1 cellular context compared by ENCODE assay signal in genomic region chr22:37032535-37033460, GRCh38.
TF ChIP-seq lines count a peak whose summit lies in the region.

No MANE protein-coding gene starts in this region.

TF ChIP-seq in HepG2, 621 proteins besides CTCF, POLR2A, EP300 and RAD21 (continued from another document and continues in another):
- TF ChIP-seq REST (IDR thresholded peaks at IDR 0.05; ENCODE audit: borderline replicate concordance in 1 of 2, low read depth in 1 of 2, low read length in 2 of 2) (peak in 1 of 2 experiments; percentile 82; a peak in 3 of 4 replicates), ZNF468 (CRISPR knock-in tag; IDR thresholded peaks at IDR 0.05) (no peak), ZBTB2 (CRISPR knock-in tag; IDR thresholded peaks at IDR 0.05; ENCODE audit: low read depth) (peak; percentile 42; the same call in 1 of the 2 replicates), ZNF142 (CRISPR knock-in tag; IDR thresholded peaks at IDR 0.05) (peak; percentile 54; the same call in 1 of the 2 replicates), ETV6 (CRISPR knock-in tag; conservative IDR thresholded peaks at IDR 0.05) (peak; percentile 93), ZNF557 (CRISPR knock-in tag; IDR thresholded peaks at IDR 0.05) (no peak; the same call in 1 of the 2 replicates), ZNF569 (CRISPR knock-in tag; IDR thresholded peaks at IDR 0.05; ENCODE audit: borderline replicate concordance) (0 out of 2 replicates have a peak, but pooled peaks have one; percentile 15), ISL2 (CRISPR knock-in tag; IDR thresholded peaks at IDR 0.05) (peak; percentile 97), SKI (IDR thresholded peaks at IDR 0.05; ENCODE audit: partially characterized antibody) (peak; percentile 79), CEBPZ (IDR thresholded peaks at IDR 0.05; ENCODE audit: low read length) (no peak), GATAD2A (CRISPR knock-in tag; IDR thresholded peaks at IDR 0.05) (peak; percentile 99), NR2F2 (IDR thresholded peaks at IDR 0.05; ENCODE audit: borderline replicate concordance, low read depth) (peak; percentile 95), RXRA (CRISPR knock-in tag; IDR thresholded peaks at IDR 0.05) (peak; percentile 99), ZNF850 (CRISPR knock-in tag; conservative IDR thresholded peaks at IDR 0.05) (peak; percentile 39; the same call in 1 of the 2 replicates), NR0B2 (CRISPR knock-in tag; IDR thresholded peaks at IDR 0.05) (no peak; the same call in 1 of the 2 replicates), RERE (CRISPR knock-in tag; IDR thresholded peaks at IDR 0.05; ENCODE audit: low read depth) (peak; percentile 94), HIVEP1 (CRISPR knock-in tag; IDR thresholded peaks at IDR 0.05) (peak; percentile 85), NFRKB (IDR thresholded peaks at IDR 0.05) (no peak), ZNF660 (CRISPR knock-in tag; IDR thresholded peaks at IDR 0.05; ENCODE audit: borderline replicate concordance, low read depth) (no peak), NONO (IDR thresholded peaks at IDR 0.05) (no peak), NONO (CRISPR knock-in tag; conservative IDR thresholded peaks at IDR 0.05) (peak; percentile 96), MLLT10 (CRISPR knock-in tag; IDR thresholded peaks at IDR 0.05) (no peak), SAFB2 (CRISPR knock-in tag; IDR thresholded peaks at IDR 0.05; ENCODE audit: borderline replicate concordance, low read depth) (no peak), ZFAT (CRISPR knock-in tag; conservative IDR thresholded peaks at IDR 0.05) (no peak), PITX1 (CRISPR knock-in tag; IDR thresholded peaks at IDR 0.05) (peak; percentile 99), EZH2 (conservative IDR thresholded peaks at IDR 0.05; ENCODE audit: low read depth, low read length) (no peak), KLF13 (CRISPR knock-in tag; IDR thresholded peaks at IDR 0.05) (no peak), HBP1 (CRISPR knock-in tag; IDR thresholded peaks at IDR 0.05; ENCODE audit: low read depth) (peak; percentile 70; the same call in 1 of the 2 replicates), ATF7-NPFF (CRISPR knock-in tag; IDR thresholded peaks at IDR 0.05; ENCODE audit: low read depth) (0 out of 2 replicates have a peak, but pooled peaks have one; percentile 14), FIP1L1 (IDR thresholded peaks at IDR 0.05; ENCODE audit: borderline replicate concordance, insufficient read depth, low read depth, low read length) (peak; percentile 82; the same call in 1 of the 2 replicates), MAX (IDR thresholded peaks at IDR 0.05) (peak; percentile 77), ZNF121 (CRISPR knock-in tag; IDR thresholded peaks at IDR 0.05) (peak; percentile 90), IKZF5 (CRISPR knock-in tag; IDR thresholded peaks at IDR 0.05) (peak; percentile 89; the same call in 1 of the 2 replicates)
